8 cellular contexts compared by ENCODE assay signal in genomic region chrX:24024819-24025740, GRCh38. TPM values are rescaled to one million over a fixed set of nuclear protein-coding genes. Genes with fewer than 3 reads are reported as not detected.
DNase-seq lines count a peak whose midpoint lies in the region; ATAC-seq and TF ChIP-seq lines count a peak whose summit lies in the region.

No MANE protein-coding gene starts in this region.

- peaks cover 0 to 3% of the 10 kb centered on the region in 2 experiments; a peak in 1 of 4 replicates for H3K79me1 ChIP-seq in IMR-90 (ENCODE audit: low read depth in 1 of 2, low read length in 2 of 2)

- in situ Hi-C loops in IMR-90 (cut with MboI; ENCODE audit: low sequenced_read_pairs): no loop called here

- no peak overlapping the region for H3K4me2 ChIP-seq in IMR-90 (ENCODE audit: low read depth, low read length)

- H3K18ac ChIP-seq in IMR-90 (ENCODE audit: low read depth, low read length): no peak overlapping the region

- no peak overlapping the region for H2BK20ac ChIP-seq in IMR-90 (ENCODE audit: low read depth, low read length)

- H3K9me3 ChIP-seq in IMR-90 (ENCODE audit: control insufficient read depth, insufficient read depth, low read length): no peaks in the 10 kb centered on the region
- no peaks in the 10 kb centered on the region for H3K9me3 ChIP-seq in esophagus (ENCODE audit: control insufficient read depth in 2 of 2, insufficient read depth in 1 of 2, low read depth in 1 of 2, low read length in 1 of 2)
- H3K9me3 ChIP-seq in muscle layer of duodenum (ENCODE audit: control insufficient read depth in 1 of 2, low read length in 2 of 2): no peaks in the 10 kb centered on the region

- dilution Hi-C loops in IMR-90 (cut with HindIII; ENCODE audit: low sequenced_read_pairs, unreplicated experiment): no loop called here

- H3K4me1 ChIP-seq in IMR-90 (ENCODE audit: control insufficient read depth, insufficient read depth, low read length) (no peaks in the 10 kb centered on the region), esophagus (ENCODE audit: control insufficient read depth in 2 of 2, insufficient read depth in 2 of 2, low read length in 1 of 2) (no peaks in the 10 kb centered on the region), muscle layer of duodenum (ENCODE audit: control insufficient read depth in 1 of 2, insufficient read depth in 2 of 2, low read length in 2 of 2) (peaks cover 0 to 11% of the 10 kb centered on the region in 2 donors)

- intact Hi-C loops in IMR-90 (cut with micrococcal nuclease): loop anchor here (1.0 to 5.0 kb wide), 3 partner anchors 29 to 243 kb away; partner anchors contain the start of genes CXorf58, EIF2S3 and SAT1

- peak overlapping the region; percentile 94 for H2BK5ac ChIP-seq in IMR-90 (ENCODE audit: low read depth, low read length, poor library complexity, severe bottlenecking)

- 31% methylated on average over 49 of the region's 111 CpGs; no CpG with 5 or more reads in 1 of the 2 experiments for WGBS in IMR-90 (ENCODE audit: extremely low coverage in 2 of 2, insufficient read length in 1 of 2), 2 experiments
- WGBS in esophagus, 2 donors: 0 to 45% methylated on average over 63 to 107 of the region's 111 CpGs

- no peaks in the 10 kb centered on the region for H4K20me1 ChIP-seq in IMR-90 (ENCODE audit: insufficient read depth, low read length)

- H3K9me1 ChIP-seq in IMR-90 (ENCODE audit: insufficient read depth, low read length): no peaks in the 10 kb centered on the region; the same call in 1 of the 2 replicates

- H2BK120ac ChIP-seq in IMR-90 (ENCODE audit: low read depth, low read length): no peak overlapping the region

- peak; percentile 77 for DNase-seq in DMS53 treated with DMSO at 0.1 percent for 48 hours (lab: John Stamatoyannopoulos, UW; ENCODE audit: unreplicated experiment)
- DNase-seq in IMR-90: peak; percentile 89
- DNase-seq in OCI-M2 (lab: John Stamatoyannopoulos, UW; ENCODE audit: unreplicated experiment): peak; percentile 50
- DNase-seq in activated T-cell treated with anti-CD3 and anti-CD28 coated beads, Interleukin-2, amount 50 U/mL, for 1 hour: peak; percentile 83
- peak; percentile 47 to 59 for DNase-seq in stimulated activated CD8-positive, alpha-beta memory T cell treated with anti-CD3 and anti-CD28 coated beads, Interleukin-7, amount 100 ng/mL, for 1 hour (ENCODE audit: low read depth in 2 of 2)

- H3K14ac ChIP-seq in IMR-90 (replicated peaks; ENCODE audit: low read depth, low read length): no peak overlapping the region

- POLR2A ChIA-PET in IMR-90 (lab: Charles Lee; ENCODE audit: unreplicated experiment): interaction anchor here (0.6 to 0.9 kb wide), 2 partner anchors 29 to 115 kb away, joined by 4 to 13 read pairs; partner anchors contain the start of gene EIF2S3

- no peak overlapping the region for H3K4ac ChIP-seq in IMR-90 (ENCODE audit: low read depth, low read length)

- H2BK15ac ChIP-seq in IMR-90 (ENCODE audit: low read depth, low read length): no peak overlapping the region

- H3K27ac ChIP-seq in IMR-90 (ENCODE audit: insufficient read depth, low read length) (peak overlapping the region; percentile 70), esophagus (ENCODE audit: low read depth in 2 of 2, low read length in 1 of 2) (peak overlapping the region; percentile 92 to 93), muscle layer of duodenum (ENCODE audit: low read length) (peak overlapping the region; percentile 69)

- peak; percentile 53 for TF ChIP-seq CTCF in IMR-90 (conservative IDR thresholded peaks at IDR 0.05; ENCODE audit: low read depth, low read length)

- CTCF ChIA-PET in IMR-90 (lab: Yijun Ruan, JAX): interaction anchor here (0.5 to 1.9 kb wide), 2 partner anchors 29 to 237 kb away, joined by 3 to 12 read pairs; partner anchors contain the start of gene EIF2S3

- no peak overlapping the region for H2AK9ac ChIP-seq in IMR-90 (replicated peaks; ENCODE audit: low read depth, low read length, poor library complexity)

- TF ChIP-seq RAD21 in IMR-90 (IDR thresholded peaks at IDR 0.05; ENCODE audit: low read length): no peak

- TF ChIP-seq POLR2A in IMR-90 (IDR thresholded peaks at IDR 0.05; ENCODE audit: low read depth, low read length): peak; percentile 94

- H3K56ac ChIP-seq in IMR-90 (ENCODE audit: extremely low read depth, insufficient read depth, low read length): peak overlapping the region; percentile 74; the same call in 1 of the 2 replicates

- H4K8ac ChIP-seq in IMR-90 (ENCODE audit: low read depth in 2 of 2, low read length in 2 of 2): no peak overlapping the region; a peak in 1 of 4 replicates

- BruUV-seq in IMR-90 (replicated peaks; lab: Mats Ljungman, UMichigan): no TSS peak

- no peak overlapping the region for H4K91ac ChIP-seq in IMR-90 (ENCODE audit: insufficient read depth, low read depth, low read length)

- H3K27me3 ChIP-seq in IMR-90 (ENCODE audit: control insufficient read depth, insufficient read depth, low read length) (no peaks in the 10 kb centered on the region; the same call in none of the 2 replicates), esophagus (ENCODE audit: control insufficient read depth in 1 of 2, insufficient read depth in 2 of 2, low read length in 2 of 2) (no peaks in the 10 kb centered on the region), muscle layer of duodenum (ENCODE audit: low read depth, low read length) (no peaks in the 10 kb centered on the region)

- H2AK5ac ChIP-seq in IMR-90 (ENCODE audit: low read depth, low read length): no peak overlapping the region

- peak overlapping the region; percentile 99 for H3K4me3 ChIP-seq in IMR-90 (ENCODE audit: insufficient read depth, low read depth, low read length)
- H3K4me3 ChIP-seq in esophagus (ENCODE audit: low read depth in 1 of 2, low read length in 2 of 2): peak overlapping the region; percentile 56 to 85
- H3K4me3 ChIP-seq in muscle layer of duodenum (ENCODE audit: low read depth in 1 of 2, low read length in 2 of 2): peak overlapping the region; percentile 73 to 86

- ATAC-seq in GM21528 (IDR thresholded peaks at IDR 0.05; ENCODE audit: low FRiP score, unreplicated experiment): peak; percentile 82
- peak; percentile 93 for ATAC-seq in IMR-90 (ENCODE audit: low read depth)

- H3K36me3 ChIP-seq in IMR-90 (ENCODE audit: control insufficient read depth, insufficient read depth, low read length) (no peaks in the 10 kb centered on the region), esophagus (ENCODE audit: control insufficient read depth in 2 of 2, insufficient read depth in 2 of 2, low read length in 1 of 2) (no peaks in the 10 kb centered on the region), muscle layer of duodenum (ENCODE audit: control insufficient read depth in 1 of 2, insufficient read depth in 2 of 2, low read length in 2 of 2) (peaks cover 0 to 3% of the 10 kb centered on the region in 2 donors)

- H3K23ac ChIP-seq in IMR-90 (ENCODE audit: low read depth, low read length): no peak overlapping the region

- no peak overlapping the region for H4K5ac ChIP-seq in IMR-90 (ENCODE audit: low read depth, low read length)

- peak overlapping the region; percentile 71 for H2AFZ ChIP-seq in IMR-90 (replicated peaks; ENCODE audit: low read length, poor library complexity)

- H3K9ac ChIP-seq in IMR-90 (ENCODE audit: low read depth, low read length): peak overlapping the region; percentile 91

TF ChIP-seq in IMR-90, 13 proteins besides CTCF, POLR2A, EP300 and RAD21:
- TF ChIP-seq CHD1 (IDR thresholded peaks at IDR 0.05; ENCODE audit: low read depth, low read length) (no peak), BHLHE40 (IDR thresholded peaks at IDR 0.05; ENCODE audit: low read depth, low read length) (peak; percentile 56; the same call in 1 of the 2 replicates), MAZ (IDR thresholded peaks at IDR 0.05; ENCODE audit: borderline replicate concordance, low read depth, low read length) (peak; percentile 90)

RNA-seq across cellular contexts. Expression of gene KLHL15, which starts 1.9 kb away (rescaled TPM):
- total RNA-seq in IMR-90 (2012; rRNA removed): 7.5 and 11.1 TPM in 2 replicates
- 2.0 and 2.4 TPM in 2 replicates for polyA plus RNA-seq in IMR-90 (2012; rRNA removed)
- 0.44 and 0.73 TPM in 2 replicates for polyA plus RNA-seq in IMR-90 (2012; cell fraction: cytosol; rRNA removed)
- polyA plus RNA-seq in IMR-90 (2012; cell fraction: nucleus; rRNA removed; ENCODE audit: low replicate concordance): 0.47 and 6.5 TPM in 2 replicates
- polyA plus RNA-seq in esophagus: 1 to 10 TPM in 1 of 2 donors, under 1 TPM in 1; 0.84 to 1.9 TPM

RNA-seq across cellular contexts. Expression of gene EIF2S3, which starts 29.7 kb away (rescaled TPM):
- total RNA-seq in IMR-90 (2012; rRNA removed): 416 and 419 TPM in 2 replicates
- 71.8 and 97.9 TPM in 2 replicates for polyA plus RNA-seq in IMR-90 (2012; rRNA removed)
- polyA plus RNA-seq in IMR-90 (2012; cell fraction: cytosol; rRNA removed): 25.4 and 26.6 TPM in 2 replicates
- 23.5 and 133 TPM in 2 replicates for polyA plus RNA-seq in IMR-90 (2012; cell fraction: nucleus; rRNA removed; ENCODE audit: low replicate concordance)
- polyA plus RNA-seq in esophagus: 10 to 100 TPM; 30.4 to 57.3 TPM

Comparison
In these comparisons a context has a peak if more than half of its experiments do, and no peak if none do; other contexts are left out.
1. Peak in every context shown above with its lines: DNase-seq, ATAC-seq, H3K4me3 ChIP-seq and H3K27ac ChIP-seq.